26 cellular contexts compared by ENCODE assay signal in the genomic region with DNA sequence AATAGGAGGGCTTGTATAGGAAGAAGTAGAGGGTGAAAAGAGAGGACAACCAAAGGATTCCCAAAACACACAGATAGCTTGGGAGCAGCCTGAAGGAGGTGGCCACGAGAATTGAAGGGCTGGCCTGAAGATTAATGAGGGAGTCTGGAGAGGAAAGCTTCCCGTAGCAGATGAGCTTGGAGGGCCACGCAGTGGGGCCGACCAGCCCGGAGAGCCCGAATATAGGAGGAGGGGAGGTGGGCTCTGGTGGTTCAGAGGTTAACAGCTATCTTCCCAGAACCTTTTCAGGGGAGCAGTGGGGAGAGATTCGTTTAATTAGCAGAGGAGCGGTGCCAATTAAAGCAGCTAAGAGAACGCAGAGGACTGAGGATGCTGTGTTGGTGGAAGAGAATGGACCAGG.
"Had no signal": no experiment of that assay in that cellular context is flagged by ENCODE, and none has a peak within 500 bp of the region (broad histone marks: within the 10 kb centered on the region; RNA-seq: fewer than 3 reads in every experiment).

No MANE protein-coding gene starts in this region.

- H3K36me3 Mint-ChIP-seq: activated naive CD4-positive, alpha-beta T cell treated with anti-CD3 and anti-CD28 coated beads, Interleukin-2, amount 10 ng/mL, durations not matched to agents 7 days and 5 days had no signal

- H3K9me3 Mint-ChIP-seq: activated CD4-positive, alpha-beta memory T cell treated with anti-CD3 and anti-CD28 coated beads, Interleukin-2, amount 10 ng/mL, durations not matched to agents 7 days and 5 days; activated CD4-positive, alpha-beta T cell treated with anti-CD3 and anti-CD28 coated beads, Interleukin-2, amount 10 ng/mL, durations not matched to agents 7 days and 5 days; activated naive CD4-positive, alpha-beta T cell treated with anti-CD3 and anti-CD28 coated beads, Interleukin-2, amount 10 ng/mL, durations not matched to agents 7 days and 5 days; activated naive CD8-positive, alpha-beta T cell treated with anti-CD3 and anti-CD28 coated beads, Interleukin-2, amount 10 ng/mL, durations not matched to agents 7 days and 5 days; activated T-cell treated with anti-CD3 and anti-CD28 coated beads, Interleukin-2, amount 50 U/mL, for 24 hours; WTC11 had no signal

- H3K27me3 Mint-ChIP-seq: activated CD4-positive, alpha-beta T cell treated with anti-CD3 and anti-CD28 coated beads, Interleukin-2, amount 10 ng/mL, durations not matched to agents 7 days and 5 days had no signal

- H3K9me3 ChIP-seq: ascending aorta, esophagus muscularis mucosa, gastrocnemius medialis had no signal

- H3K4me3 ChIP-seq: ascending aorta, esophagus muscularis mucosa, gastrocnemius medialis had no signal

- ATAC-seq: activated naive CD4-positive, alpha-beta T cell treated with anti-CD3 and anti-CD28 coated beads, Interleukin-2, amount 50 U/mL, for 72 hours; activated T-cell treated with anti-CD3 and anti-CD28 coated beads, Interleukin-2, amount 50 U/mL, for 72 hours; foreskin keratinocyte; gastrocnemius medialis; WTC11 had no signal

- H3K27ac ChIP-seq: ascending aorta, brain microvascular endothelial cell, esophagus muscularis mucosa, foreskin keratinocyte, gastrocnemius medialis had no signal

- H3K4me1 Mint-ChIP-seq: activated CD4-positive, alpha-beta memory T cell treated with anti-CD3 and anti-CD28 coated beads, Interleukin-2, amount 10 ng/mL, durations not matched to agents 7 days and 5 days; activated CD4-positive, alpha-beta T cell treated with anti-CD3 and anti-CD28 coated beads, Interleukin-2, amount 10 ng/mL, durations not matched to agents 7 days and 5 days; activated naive CD4-positive, alpha-beta T cell treated with anti-CD3 and anti-CD28 coated beads, Interleukin-2, amount 10 ng/mL, durations not matched to agents 7 days and 5 days; activated naive CD8-positive, alpha-beta T cell treated with anti-CD3 and anti-CD28 coated beads, Interleukin-2, amount 10 ng/mL, durations not matched to agents 7 days and 5 days; endodermal cell; WTC11 had no signal

- DNase-seq: activated CD4-positive, alpha-beta memory T cell treated with anti-CD3 and anti-CD28 coated beads, Interleukin-2, amount 10 ng/mL, durations not matched to agents 7 days and 5 days; activated CD4-positive, alpha-beta T cell treated with anti-CD3 and anti-CD28 coated beads for 1 hour; activated CD4-positive, alpha-beta T cell treated with anti-CD3 and anti-CD28 coated beads for 4 hours; activated CD4-positive, alpha-beta T cell treated with anti-CD3 and anti-CD28 coated beads, Interleukin-2, amount 10 ng/mL, durations not matched to agents 7 days and 5 days; activated CD4-positive, alpha-beta T cell treated with anti-CD3 and anti-CD28 coated beads, Interleukin-2, amount 50 U/mL, for 4 hours; activated CD8-positive, alpha-beta memory T cell treated with anti-CD3 and anti-CD28 coated beads, Interleukin-2, amount 50 U/mL, for 48 hours; activated gamma-delta T cell; activated naive CD4-positive, alpha-beta T cell; activated naive CD4-positive, alpha-beta T cell treated with anti-CD3 and anti-CD28 coated beads, Interleukin-2, amount 10 ng/mL, durations not matched to agents 7 days and 5 days; activated naive CD8-positive, alpha-beta T cell treated with anti-CD3 and anti-CD28 coated beads, Interleukin-2, amount 10 ng/mL, durations not matched to agents 7 days and 5 days; activated T-cell treated with anti-CD3 and anti-CD28 coated beads for 4 hours; activated T-cell treated with anti-CD3 and anti-CD28 coated beads, Interleukin-2, amount 50 U/mL, for 24 hours; activated T-cell treated with anti-CD3 and anti-CD28 coated beads, Interleukin-2, amount 50 U/mL, for 72 hours; brain microvascular endothelial cell; caudate nucleus; effector memory CD4-positive, alpha-beta T cell; endodermal cell; erythroblast; foreskin keratinocyte; gastrocnemius medialis; glutamatergic neuron; T-helper 2 cell had no signal

- H3K4me1 ChIP-seq: ascending aorta, esophagus muscularis mucosa, foreskin keratinocyte had no signal

- H3K27ac Mint-ChIP-seq: activated CD4-positive, alpha-beta memory T cell treated with anti-CD3 and anti-CD28 coated beads, Interleukin-2, amount 10 ng/mL, durations not matched to agents 7 days and 5 days; activated CD4-positive, alpha-beta T cell treated with anti-CD3 and anti-CD28 coated beads, Interleukin-2, amount 10 ng/mL, durations not matched to agents 7 days and 5 days; activated naive CD4-positive, alpha-beta T cell treated with anti-CD3 and anti-CD28 coated beads, Interleukin-2, amount 10 ng/mL, durations not matched to agents 7 days and 5 days; activated naive CD8-positive, alpha-beta T cell treated with anti-CD3 and anti-CD28 coated beads, Interleukin-2, amount 10 ng/mL, durations not matched to agents 7 days and 5 days; activated T-cell treated with anti-CD3 and anti-CD28 coated beads, Interleukin-2, amount 50 U/mL, for 24 hours; activated T-cell treated with anti-CD3 and anti-CD28 coated beads, Interleukin-2, amount 50 U/mL, for 72 hours; endodermal cell; WTC11 had no signal

- H3K4me3 Mint-ChIP-seq: activated CD4-positive, alpha-beta memory T cell treated with anti-CD3 and anti-CD28 coated beads, Interleukin-2, amount 10 ng/mL, durations not matched to agents 7 days and 5 days; activated CD4-positive, alpha-beta T cell treated with anti-CD3 and anti-CD28 coated beads, Interleukin-2, amount 10 ng/mL, durations not matched to agents 7 days and 5 days; activated naive CD4-positive, alpha-beta T cell treated with anti-CD3 and anti-CD28 coated beads, Interleukin-2, amount 10 ng/mL, durations not matched to agents 7 days and 5 days; activated naive CD8-positive, alpha-beta T cell treated with anti-CD3 and anti-CD28 coated beads, Interleukin-2, amount 10 ng/mL, durations not matched to agents 7 days and 5 days; activated T-cell treated with anti-CD3 and anti-CD28 coated beads, Interleukin-2, amount 50 U/mL, for 24 hours; activated T-cell treated with anti-CD3 and anti-CD28 coated beads, Interleukin-2, amount 50 U/mL, for 72 hours; endodermal cell; WTC11 had no signal

- H3K27me3 ChIP-seq: ascending aorta, brain microvascular endothelial cell, esophagus muscularis mucosa, foreskin keratinocyte, gastrocnemius medialis had no signal

- H3K36me3 ChIP-seq: ascending aorta, gastrocnemius medialis had no signal
